In the genomic region with DNA sequence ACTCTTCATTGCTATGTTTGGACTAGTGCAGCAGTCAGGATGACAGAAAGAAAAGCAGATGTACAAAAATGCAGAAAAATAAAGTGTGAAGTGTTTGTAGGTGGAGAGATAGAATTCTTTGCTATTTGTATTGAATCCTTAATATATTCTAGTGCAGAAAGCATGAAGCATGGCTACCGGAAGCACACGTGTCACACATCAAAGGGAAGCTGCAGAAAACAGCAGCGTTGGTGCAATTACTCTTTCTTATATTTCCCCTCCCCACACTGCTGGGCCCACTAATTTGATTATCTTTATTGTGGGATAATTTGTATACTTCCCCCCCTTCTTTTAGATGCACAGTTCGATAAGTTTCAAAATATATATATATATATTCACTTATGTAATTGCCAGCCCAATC, we compare ENCODE assay signal across 1 cellular context.
TF ChIP-seq lines count a peak whose summit lies in the region.

No MANE protein-coding gene starts in this region.

TF ChIP-seq in GM23338, 12 proteins besides CTCF, POLR2A, EP300 and RAD21 (continued from another document):
- no peak for TF ChIP-seq REST (IDR thresholded peaks at IDR 0.05; ENCODE audit: unreplicated experiment)
- TF ChIP-seq NANOG (IDR thresholded peaks at IDR 0.05; ENCODE audit: borderline replicate concordance), result no peak
- TF ChIP-seq CREB1 (CRISPR knock-in tag; IDR thresholded peaks at IDR 0.05; ENCODE audit: low read depth), result no peak
- TF ChIP-seq, protein P1, sequence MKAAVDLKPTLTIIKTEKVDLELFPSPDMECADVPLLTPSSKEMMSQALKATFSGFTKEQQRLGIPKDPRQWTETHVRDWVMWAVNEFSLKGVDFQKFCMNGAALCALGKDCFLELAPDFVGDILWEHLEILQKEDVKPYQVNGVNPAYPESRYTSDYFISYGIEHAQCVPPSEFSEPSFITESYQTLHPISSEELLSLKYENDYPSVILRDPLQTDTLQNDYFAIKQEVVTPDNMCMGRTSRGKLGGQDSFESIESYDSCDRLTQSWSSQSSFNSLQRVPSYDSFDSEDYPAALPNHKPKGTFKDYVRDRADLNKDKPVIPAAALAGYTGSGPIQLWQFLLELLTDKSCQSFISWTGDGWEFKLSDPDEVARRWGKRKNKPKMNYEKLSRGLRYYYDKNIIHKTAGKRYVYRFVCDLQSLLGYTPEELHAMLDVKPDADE (IDR thresholded peaks at IDR 0.05), result no peak
- no peak for TF ChIP-seq EZH2 (IDR thresholded peaks at IDR 0.05; ENCODE audit: low read depth, unreplicated experiment)
TF ChIP-seq in GM23338: peak in this region for 0.
